In the genomic region with DNA sequence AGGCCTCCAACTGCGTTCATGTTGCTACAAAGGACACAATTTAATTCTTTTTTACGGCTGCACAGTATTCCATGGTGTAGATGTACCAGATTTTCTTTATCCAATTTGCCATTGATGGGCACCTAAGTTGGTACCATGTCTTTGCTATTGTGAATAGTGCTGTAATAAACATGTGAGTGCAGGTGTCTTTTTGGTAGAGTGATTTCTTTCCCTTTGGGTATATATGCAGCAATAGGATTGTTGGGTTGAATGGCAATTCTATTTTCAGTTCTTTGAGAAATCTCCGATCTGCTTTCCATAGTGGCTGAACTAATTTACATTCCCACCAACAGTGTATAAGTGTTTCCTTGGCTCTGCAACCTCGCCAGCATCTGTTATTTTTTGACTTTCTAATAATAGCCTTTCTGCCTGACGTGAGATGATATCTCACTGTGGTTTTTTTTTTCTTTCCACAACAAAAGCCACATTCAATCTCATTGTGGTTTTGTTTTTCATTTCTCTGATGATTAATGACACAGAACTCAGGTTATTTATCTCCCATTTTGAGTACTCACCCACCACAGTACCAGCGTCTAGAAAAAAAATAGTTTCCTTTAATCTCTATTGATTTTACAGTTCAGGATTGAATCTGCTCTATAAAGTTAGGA, we compare ENCODE assay signal across 10 cellular contexts. TPM values are rescaled to one million over a fixed set of nuclear protein-coding genes. Genes with fewer than 3 reads are reported as not detected.
DNase-seq lines count a peak whose midpoint lies in the region; ATAC-seq, FAIRE-seq and TF ChIP-seq lines count a peak whose summit lies in the region.
"Had no signal": no experiment of that assay in that cellular context is flagged by ENCODE, and none has a peak within 500 bp of the region (broad histone marks: within the 10 kb centered on the region; RNA-seq: fewer than 3 reads in every experiment).

No MANE protein-coding gene starts in this region.

- no peak for TF ChIP-seq POLR2A in GM12891 (IDR thresholded peaks at IDR 0.05; ENCODE audit: low read depth, low read length)
- no peak for TF ChIP-seq POLR2A in suprapubic skin (IDR thresholded peaks at IDR 0.05)

- intact Hi-C loops in head of caudate nucleus (cut with DNase I): no loop called here

- peaks cover 9% of the 10 kb centered on the region for H3K36me3 Mint-ChIP-seq in activated naive CD8-positive, alpha-beta T cell treated with anti-CD3 and anti-CD28 coated beads, Interleukin-2, amount 50 U/mL, for 24 hours (ENCODE audit: low read depth)

- no peak overlapping the region for H3K4me3 ChIP-seq in suprapubic skin

- no peak for TF ChIP-seq CTCF in suprapubic skin (IDR thresholded peaks at IDR 0.05)

- peak overlapping the region; percentile 60 for H3K4me3 Mint-ChIP-seq in activated naive CD8-positive, alpha-beta T cell treated with anti-CD3 and anti-CD28 coated beads, Interleukin-2, amount 50 U/mL, for 24 hours

- peaks cover 16% of the 10 kb centered on the region for H3K9me3 Mint-ChIP-seq in activated naive CD8-positive, alpha-beta T cell treated with anti-CD3 and anti-CD28 coated beads, Interleukin-2, amount 50 U/mL, for 24 hours

- peak; percentile 76 for ATAC-seq in GM19467 (IDR thresholded peaks at IDR 0.05; ENCODE audit: unreplicated experiment)
- peak; percentile 77 for ATAC-seq in HG03196 (IDR thresholded peaks at IDR 0.05; ENCODE audit: unreplicated experiment)
- ATAC-seq in activated naive CD8-positive, alpha-beta T cell treated with anti-CD3 and anti-CD28 coated beads, Interleukin-2, amount 50 U/mL, for 24 hours: peak; percentile 86
- ATAC-seq in HG03571 (IDR thresholded peaks at IDR 0.05; ENCODE audit: unreplicated experiment): no peak

- H3K27me3 Mint-ChIP-seq in activated naive CD8-positive, alpha-beta T cell treated with anti-CD3 and anti-CD28 coated beads, Interleukin-2, amount 50 U/mL, for 24 hours: peaks cover 2% of the 10 kb centered on the region

- H3K27ac Mint-ChIP-seq in activated naive CD8-positive, alpha-beta T cell treated with anti-CD3 and anti-CD28 coated beads, Interleukin-2, amount 50 U/mL, for 24 hours: peak overlapping the region; percentile 84

- 73% methylated on average over 6 of the region's 6 CpGs for WGBS in suprapubic skin

- H3K4me1 Mint-ChIP-seq in activated naive CD8-positive, alpha-beta T cell treated with anti-CD3 and anti-CD28 coated beads, Interleukin-2, amount 50 U/mL, for 24 hours: peaks cover 17% of the 10 kb centered on the region

- no peaks in the 10 kb centered on the region for H3K36me3 ChIP-seq in suprapubic skin

- FAIRE-seq in GM12891 (lab: Jason Lieb, UNC): peak; percentile 85

- no peaks in the 10 kb centered on the region for H3K9me3 ChIP-seq in suprapubic skin

- no peaks in the 10 kb centered on the region for H3K27me3 ChIP-seq in suprapubic skin

- no peak for DNase-seq in GM12891 (ENCODE audit: insufficient read length, low spot score)
- no peak for DNase-seq in activated naive CD8-positive, alpha-beta T cell treated with anti-CD3 and anti-CD28 coated beads, Interleukin-2, amount 50 U/mL, for 24 hours
- DNase-seq in head of caudate nucleus: no peak
- no peak for DNase-seq in SW 1271 (lab: John Stamatoyannopoulos, UW)
- DNase-seq in suprapubic skin (ENCODE audit: low spot score in 2 of 2): no peak
- DNase-seq: activated effector memory CD4-positive, alpha-beta T cell treated with anti-CD3 and anti-CD28 coated beads, Interleukin-2, amount 50 U/mL, for 16 hours; NCI-H526 treated with DMSO at 0.1 percent for 48 hours had no signal

- no peak for TF ChIP-seq EP300 in suprapubic skin (IDR thresholded peaks at IDR 0.05)

- H3K27ac ChIP-seq in suprapubic skin: no peak overlapping the region

- H3K4me1 ChIP-seq in suprapubic skin: peaks cover 2% of the 10 kb centered on the region

TF ChIP-seq in GM12891, 5 proteins besides CTCF, POLR2A, EP300 and RAD21:
- TF ChIP-seq PAX5 (IDR thresholded peaks at IDR 0.05; ENCODE audit: insufficient read depth, low read length, severe bottlenecking): no peak
- no peak for TF ChIP-seq TAF1 (IDR thresholded peaks at IDR 0.05; ENCODE audit: low read depth, low read length)
- TF ChIP-seq POU2F2 (IDR thresholded peaks at IDR 0.05; ENCODE audit: low read depth, low read length): no peak
- TF ChIP-seq POLR2AphosphoS5 (IDR thresholded peaks at IDR 0.05; ENCODE audit: low read depth, low read length): no peak
- no peak for TF ChIP-seq SPI1 (IDR thresholded peaks at IDR 0.05; ENCODE audit: low read depth, low read length)

RNA-seq across cellular contexts. Expression of a gene that starts 21.9 kb away (rescaled TPM):
- polyA plus RNA-seq in GM12891 (2012; ENCODE audit: low read depth, missing spikeins): 5.3 TPM
- total RNA-seq in suprapubic skin: 10 to 100 TPM; 30.1 to 84.4 (median 49.6) TPM
